1 cellular context compared by ENCODE assay signal in the genomic region with DNA sequence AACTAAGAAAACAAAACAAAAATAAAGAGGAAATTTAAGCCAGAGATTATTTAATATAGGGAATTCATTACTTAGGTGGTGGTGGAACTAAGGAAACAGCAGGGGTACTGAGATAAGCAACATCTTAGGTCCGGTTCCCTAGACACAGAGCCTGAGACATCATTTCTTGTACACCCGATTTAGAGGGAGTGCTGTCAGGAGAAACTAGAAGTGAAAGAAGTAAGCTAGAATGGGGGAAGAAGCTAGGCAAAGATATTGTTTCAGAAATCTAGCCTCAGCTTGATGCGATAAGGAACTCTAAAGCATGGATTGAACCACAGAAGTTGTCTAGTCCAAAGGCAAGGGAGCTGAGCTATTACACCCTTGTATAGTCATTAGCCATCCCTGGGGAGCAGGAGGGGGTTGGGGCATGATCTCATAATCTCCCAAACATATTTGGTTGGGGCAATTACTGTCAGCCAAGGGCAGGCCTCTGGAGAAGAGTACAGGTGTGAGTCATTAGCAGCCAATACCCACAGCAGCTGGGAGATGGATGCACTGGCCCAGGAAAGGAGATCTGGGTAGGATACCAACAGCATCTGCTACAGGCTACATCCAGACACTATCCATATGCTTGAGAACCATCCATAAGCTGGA.
TF ChIP-seq lines count a peak whose summit lies in the region.

No MANE protein-coding gene starts in this region.

TF ChIP-seq in WTC11, 78 proteins besides CTCF, POLR2A, EP300 and RAD21 (continued from another document):
- TF ChIP-seq, protein P1, sequence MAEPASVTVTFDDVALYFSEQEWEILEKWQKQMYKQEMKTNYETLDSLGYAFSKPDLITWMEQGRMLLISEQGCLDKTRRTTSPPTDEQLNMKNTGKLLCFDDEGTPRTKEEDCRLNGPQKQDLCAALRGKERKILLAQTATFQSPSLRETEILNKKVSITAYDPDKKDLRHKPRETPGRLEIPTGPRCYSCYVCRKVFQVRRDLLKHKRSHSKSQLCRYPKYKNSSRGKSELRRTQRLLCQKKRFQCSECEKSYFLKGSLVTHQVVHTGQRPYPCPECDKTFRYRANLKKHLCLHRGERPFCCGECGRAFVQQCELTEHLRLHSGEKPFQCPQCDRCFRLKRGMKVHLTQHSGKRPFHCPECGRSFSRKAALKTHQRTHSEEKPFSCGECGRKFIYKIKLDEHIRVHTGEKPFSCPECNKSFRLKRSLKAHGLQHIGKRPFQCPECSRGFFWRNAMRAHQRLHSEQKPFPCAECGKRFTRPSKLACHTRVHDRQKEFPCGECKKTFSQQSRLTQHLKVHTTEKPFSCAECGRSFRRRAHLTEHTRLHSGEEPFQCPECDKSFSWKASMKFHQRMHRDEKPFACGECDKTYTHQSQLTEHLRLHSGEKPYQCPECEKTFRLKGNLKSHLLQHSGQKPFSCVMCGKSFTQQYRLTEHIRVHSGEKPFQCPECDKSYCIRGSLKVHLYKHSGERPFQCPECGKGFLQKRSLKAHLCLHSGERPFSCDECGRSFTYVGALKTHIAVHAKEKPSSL (CRISPR knock-in tag; conservative IDR thresholded peaks at IDR 0.05): no peak
- TF ChIP-seq NFATC4 (CRISPR knock-in tag; IDR thresholded peaks at IDR 0.05): no peak
- TF ChIP-seq ZNF317 (CRISPR knock-in tag; IDR thresholded peaks at IDR 0.05; ENCODE audit: borderline replicate concordance, low read depth): no peak
- no peak for TF ChIP-seq ZNF671 (CRISPR knock-in tag; IDR thresholded peaks at IDR 0.05)
- TF ChIP-seq, protein P2, sequence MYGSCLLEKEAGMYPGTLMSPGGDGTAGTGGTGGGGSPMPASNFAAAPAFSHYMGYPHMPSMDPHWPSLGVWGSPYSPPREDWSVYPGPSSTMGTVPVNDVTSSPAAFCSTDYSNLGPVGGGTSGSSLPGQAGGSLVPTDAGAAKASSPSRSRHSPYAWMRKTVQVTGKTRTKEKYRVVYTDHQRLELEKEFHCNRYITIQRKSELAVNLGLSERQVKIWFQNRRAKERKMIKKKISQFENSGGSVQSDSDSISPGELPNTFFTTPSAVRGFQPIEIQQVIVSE (CRISPR knock-in tag; IDR thresholded peaks at IDR 0.05; ENCODE audit: borderline replicate concordance): no peak
- TF ChIP-seq SMAD4 (CRISPR knock-in tag; IDR thresholded peaks at IDR 0.05): no peak
- no peak for TF ChIP-seq ZNF121 (CRISPR knock-in tag; IDR thresholded peaks at IDR 0.05)
- TF ChIP-seq ZNF263 (CRISPR knock-in tag; IDR thresholded peaks at IDR 0.05; ENCODE audit: low read depth): no peak
